In the genomic region with DNA sequence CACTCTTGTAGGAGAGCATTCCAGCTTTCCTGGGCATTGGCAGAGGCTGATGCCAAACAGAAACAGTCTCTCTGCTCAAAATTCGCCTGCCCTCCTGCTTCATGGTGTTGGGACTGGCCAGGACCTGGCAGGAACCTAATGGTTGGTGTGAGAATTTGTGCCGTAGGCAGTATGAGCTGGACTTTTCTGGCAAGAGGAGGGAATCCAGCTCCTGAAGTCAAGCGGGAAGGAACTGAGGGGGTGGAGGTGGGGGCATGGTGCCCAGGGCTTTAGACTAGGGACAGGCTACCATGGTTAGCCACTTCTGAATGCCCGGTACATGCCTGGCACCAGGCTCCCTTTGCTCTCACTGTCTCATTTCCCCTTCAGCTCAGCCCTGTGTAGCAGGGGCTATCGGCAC, we compare ENCODE assay signal across 22 cellular contexts. TPM values are rescaled to one million over a fixed set of nuclear protein-coding genes. Genes with fewer than 3 reads are reported as not detected.
DNase-seq lines count a peak whose midpoint lies in the region; ATAC-seq lines count a peak whose summit lies in the region.
"Had no signal": no experiment of that assay in that cellular context is flagged by ENCODE, and none has a peak within 500 bp of the region (broad histone marks: within the 10 kb centered on the region; RNA-seq: fewer than 3 reads in every experiment).

No MANE protein-coding gene starts in this region.

- peak overlapping the region; percentile 15 for H3K27ac Mint-ChIP-seq in activated naive CD4-positive, alpha-beta T cell treated with anti-CD3 and anti-CD28 coated beads, Interleukin-2, amount 50 U/mL, for 24 hours
- H3K27ac Mint-ChIP-seq in activated naive CD4-positive, alpha-beta T cell treated with anti-CD3 and anti-CD28 coated beads for 36 hours: no peak overlapping the region
- H3K27ac Mint-ChIP-seq in stimulated activated effector memory CD8-positive, alpha-beta T cell treated with anti-CD3 and anti-CD28 coated beads, Interleukin-12 subunit alpha, Interleukin-12 subunit beta, amount 100 ng/mL, for 72 hours: peak overlapping the region; percentile 24
- no peak overlapping the region for H3K27ac Mint-ChIP-seq in immature natural killer cell

- H3K27ac ChIP-seq in caudate nucleus (ENCODE audit: low read depth, low read length): peak overlapping the region; percentile 58
- H3K27ac ChIP-seq: 22Rv1; BLaER1 treated with 17β-estradiol and CSF1 and Interleukin-3, amounts not matched to agents 10 nM and 100 nM; HL-60 had no signal

- DNase-seq in activated naive CD4-positive, alpha-beta T cell treated with anti-CD3 and anti-CD28 coated beads for 36 hours: no peak
- DNase-seq in RPMI7951 (ENCODE audit: low read depth) (peak; percentile 16), caudate nucleus (lab: John Stamatoyannopoulos, UW) (peak in 23 of 61 donors; percentile 4 to 58 (median 19)), NCI-H1417 treated with DMSO at 0.1 percent for 48 hours (lab: John Stamatoyannopoulos, UW) (no peak), immature natural killer cell (no peak)
- no peak for DNase-seq in stimulated activated effector memory CD8-positive, alpha-beta T cell treated with anti-CD3 and anti-CD28 coated beads, Interleukin-12 subunit alpha, Interleukin-12 subunit beta, amount 100 ng/mL, for 72 hours (ENCODE audit: low spot score in 2 of 2)
- DNase-seq: COR-L47, DMS153, EL, HCEC 1CT, KG1, NCI-H1105 treated with DMSO at 0.1 percent for 48 hours, NCI-H187 treated with DMSO at 0.1 percent for 48 hours, NCI-H2171 treated with DMSO at 0.1 percent for 48 hours, NCI-H510A, NCI-H82, SIG-M5 had no signal

- CTCF ChIA-PET in activated naive CD4-positive, alpha-beta T cell treated with anti-CD3 and anti-CD28 coated beads for 36 hours (lab: Charles Lee): no interaction called here

- H3K4me3 Mint-ChIP-seq in activated naive CD4-positive, alpha-beta T cell treated with anti-CD3 and anti-CD28 coated beads, Interleukin-2, amount 50 U/mL, for 24 hours: no peak overlapping the region
- H3K4me3 Mint-ChIP-seq in activated naive CD4-positive, alpha-beta T cell treated with anti-CD3 and anti-CD28 coated beads for 36 hours: no peak overlapping the region
- H3K4me3 Mint-ChIP-seq in stimulated activated effector memory CD8-positive, alpha-beta T cell treated with anti-CD3 and anti-CD28 coated beads, Interleukin-12 subunit alpha, Interleukin-12 subunit beta, amount 100 ng/mL, for 72 hours: no peak overlapping the region
- no peak overlapping the region for H3K4me3 Mint-ChIP-seq in immature natural killer cell

- H3K27me3 Mint-ChIP-seq in activated naive CD4-positive, alpha-beta T cell treated with anti-CD3 and anti-CD28 coated beads, Interleukin-2, amount 50 U/mL, for 24 hours: no peaks in the 10 kb centered on the region
- no peaks in the 10 kb centered on the region for H3K27me3 Mint-ChIP-seq in activated naive CD4-positive, alpha-beta T cell treated with anti-CD3 and anti-CD28 coated beads for 36 hours (ENCODE audit: low read depth)
- H3K27me3 Mint-ChIP-seq in immature natural killer cell (ENCODE audit: low read depth in 3 of 3): peaks cover 1 to 4% (median 1%) of the 10 kb centered on the region in 3 donors

- intact Hi-C loops in activated naive CD4-positive, alpha-beta T cell treated with anti-CD3 and anti-CD28 coated beads for 36 hours (cut with micrococcal nuclease): no loop called here

- H3K4me1 Mint-ChIP-seq in activated naive CD4-positive, alpha-beta T cell treated with anti-CD3 and anti-CD28 coated beads, Interleukin-2, amount 50 U/mL, for 24 hours: no peaks in the 10 kb centered on the region
- H3K4me1 Mint-ChIP-seq in activated naive CD4-positive, alpha-beta T cell treated with anti-CD3 and anti-CD28 coated beads for 36 hours (ENCODE audit: low read depth): no peaks in the 10 kb centered on the region
- no peaks in the 10 kb centered on the region for H3K4me1 Mint-ChIP-seq in stimulated activated effector memory CD8-positive, alpha-beta T cell treated with anti-CD3 and anti-CD28 coated beads, Interleukin-12 subunit alpha, Interleukin-12 subunit beta, amount 100 ng/mL, for 72 hours
- H3K4me1 Mint-ChIP-seq in immature natural killer cell: no peaks in the 10 kb centered on the region

- no peak for ATAC-seq in stimulated activated effector memory CD8-positive, alpha-beta T cell treated with anti-CD3 and anti-CD28 coated beads, Interleukin-12 subunit alpha, Interleukin-12 subunit beta, amount 100 ng/mL, for 72 hours
- ATAC-seq in HG02763 (IDR thresholded peaks at IDR 0.05; ENCODE audit: unreplicated experiment): no peak

- peaks cover 2% of the 10 kb centered on the region for H3K36me3 Mint-ChIP-seq in activated naive CD4-positive, alpha-beta T cell treated with anti-CD3 and anti-CD28 coated beads, Interleukin-2, amount 50 U/mL, for 24 hours
- peaks cover 14% of the 10 kb centered on the region for H3K36me3 Mint-ChIP-seq in activated naive CD4-positive, alpha-beta T cell treated with anti-CD3 and anti-CD28 coated beads for 36 hours (ENCODE audit: low read depth)
- H3K36me3 Mint-ChIP-seq in stimulated activated effector memory CD8-positive, alpha-beta T cell treated with anti-CD3 and anti-CD28 coated beads, Interleukin-12 subunit alpha, Interleukin-12 subunit beta, amount 100 ng/mL, for 72 hours: peaks cover 23% of the 10 kb centered on the region
- peaks cover 11 to 14% (median 12%) of the 10 kb centered on the region in 3 donors for H3K36me3 Mint-ChIP-seq in immature natural killer cell

- H3K9me3 Mint-ChIP-seq in activated naive CD4-positive, alpha-beta T cell treated with anti-CD3 and anti-CD28 coated beads, Interleukin-2, amount 50 U/mL, for 24 hours: no peaks in the 10 kb centered on the region
- no peaks in the 10 kb centered on the region for H3K9me3 Mint-ChIP-seq in activated naive CD4-positive, alpha-beta T cell treated with anti-CD3 and anti-CD28 coated beads for 36 hours
- no peaks in the 10 kb centered on the region for H3K9me3 Mint-ChIP-seq in stimulated activated effector memory CD8-positive, alpha-beta T cell treated with anti-CD3 and anti-CD28 coated beads, Interleukin-12 subunit alpha, Interleukin-12 subunit beta, amount 100 ng/mL, for 72 hours
- no peaks in the 10 kb centered on the region for H3K9me3 Mint-ChIP-seq in immature natural killer cell

RNA-seq across cellular contexts. Expression of a gene that starts 6.9 kb away (rescaled TPM):
- total RNA-seq in activated naive CD4-positive, alpha-beta T cell treated with anti-CD3 and anti-CD28 coated beads for 36 hours: 100 to 1,000 TPM; 151 to 154 TPM
- 56.5 and 61.2 TPM in 2 replicates for total RNA-seq in RPMI7951 (2014; rRNA removed; shearing (Covaris generic))
- polyA plus RNA-seq in immature natural killer cell: 10 to 100 TPM; 56.0 to 94.4 (median 68.8) TPM

RNA-seq across cellular contexts. Expression of a gene that starts 18.4 kb away (rescaled TPM):
- total RNA-seq in activated naive CD4-positive, alpha-beta T cell treated with anti-CD3 and anti-CD28 coated beads for 36 hours: 1 to 10 TPM; 8.8 to 9.4 TPM
- total RNA-seq in RPMI7951 (2014; rRNA removed; shearing (Covaris generic)): 14.1 and 19.7 TPM in 2 replicates
- polyA plus RNA-seq in immature natural killer cell: 1 to 10 TPM; 1.0 to 5.1 (median 4.5) TPM

RNA-seq across cellular contexts. Expression of a gene that starts 18.7 kb away (rescaled TPM):
- under 1 TPM; 0.35 to 0.36 TPM for total RNA-seq in activated naive CD4-positive, alpha-beta T cell treated with anti-CD3 and anti-CD28 coated beads for 36 hours
- total RNA-seq in RPMI7951 (2014; rRNA removed; shearing (Covaris generic)): 1.3 and 2.3 TPM in 2 replicates
- not detected for polyA plus RNA-seq in immature natural killer cell

RNA-seq across cellular contexts. Expression of a gene that starts 25.9 kb away (rescaled TPM):
- 10 to 100 TPM; 48.9 to 54.3 TPM for total RNA-seq in activated naive CD4-positive, alpha-beta T cell treated with anti-CD3 and anti-CD28 coated beads for 36 hours
- 46.5 and 62.0 TPM in 2 replicates for total RNA-seq in RPMI7951 (2014; rRNA removed; shearing (Covaris generic))
- 10 to 100 TPM; 10.6 to 17.9 (median 11.2) TPM for polyA plus RNA-seq in immature natural killer cell

RNA-seq across cellular contexts. Expression of a gene that starts 30.9 kb away (rescaled TPM):
- total RNA-seq in activated naive CD4-positive, alpha-beta T cell treated with anti-CD3 and anti-CD28 coated beads for 36 hours: 100 to 1,000 TPM in 1 of 2 experiments, 10 to 100 TPM in 1; 98.9 to 107 TPM
- 15.6 and 16.3 TPM in 2 replicates for total RNA-seq in RPMI7951 (2014; rRNA removed; shearing (Covaris generic))
- polyA plus RNA-seq in immature natural killer cell: 10 to 100 TPM; 13.0 to 35.5 (median 15.4) TPM

Comparison
In these comparisons a context has a peak if more than half of its experiments do, and no peak if none do; other contexts are left out.
1. H3K27ac Mint-ChIP-seq: peak in activated naive CD4-positive, alpha-beta T cell treated with anti-CD3 and anti-CD28 coated beads, Interleukin-2, amount 50 U/mL, for 24 hours (single experiment) and stimulated activated effector memory CD8-positive, alpha-beta T cell treated with anti-CD3 and anti-CD28 coated beads, Interleukin-12 subunit alpha, Interleukin-12 subunit beta, amount 100 ng/mL, for 72 hours (single experiment); none in activated naive CD4-positive, alpha-beta T cell treated with anti-CD3 and anti-CD28 coated beads for 36 hours (single experiment) and immature natural killer cell (0 of 6).